ENCODE assay signal across 1 cellular context in genomic region chr14:77041837-77042557, GRCh38.
TF ChIP-seq lines count a peak whose summit lies in the region.

No MANE protein-coding gene starts in this region.

TF ChIP-seq in K562, 482 proteins besides CTCF, POLR2A, EP300 and RAD21 (continued from another document and continues in another):
- TF ChIP-seq CEBPZ (IDR thresholded peaks at IDR 0.05; ENCODE audit: borderline replicate concordance, low read depth, low read length): no peak
- no peak for TF ChIP-seq NCOR1 (IDR thresholded peaks at IDR 0.05)
- no peak for TF ChIP-seq MEIS2 (IDR thresholded peaks at IDR 0.05; ENCODE audit: partially characterized antibody)
- TF ChIP-seq HMG20A (CRISPR knock-in tag; conservative IDR thresholded peaks at IDR 0.05): no peak
- TF ChIP-seq, protein P1, sequence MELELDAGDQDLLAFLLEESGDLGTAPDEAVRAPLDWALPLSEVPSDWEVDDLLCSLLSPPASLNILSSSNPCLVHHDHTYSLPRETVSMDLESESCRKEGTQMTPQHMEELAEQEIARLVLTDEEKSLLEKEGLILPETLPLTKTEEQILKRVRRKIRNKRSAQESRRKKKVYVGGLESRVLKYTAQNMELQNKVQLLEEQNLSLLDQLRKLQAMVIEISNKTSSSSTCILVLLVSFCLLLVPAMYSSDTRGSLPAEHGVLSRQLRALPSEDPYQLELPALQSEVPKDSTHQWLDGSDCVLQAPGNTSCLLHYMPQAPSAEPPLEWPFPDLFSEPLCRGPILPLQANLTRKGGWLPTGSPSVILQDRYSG (tag; conservative IDR thresholded peaks at IDR 0.05; ENCODE audit: low read depth): 0 out of 2 replicates have a peak, but pooled peaks have one; percentile 52
- TF ChIP-seq L3MBTL2 (IDR thresholded peaks at IDR 0.05): peak; percentile 66
- TF ChIP-seq CXXC5 (CRISPR knock-in tag; IDR thresholded peaks at IDR 0.05): 0 out of 2 replicates have a peak, but pooled peaks have one; percentile 6
- peak; percentile 44; the same call in 1 of the 2 replicates for TF ChIP-seq ZNF395 (CRISPR knock-in tag; IDR thresholded peaks at IDR 0.05)
- TF ChIP-seq PHF20 (IDR thresholded peaks at IDR 0.05; ENCODE audit: partially characterized antibody): no peak
- TF ChIP-seq RHOXF2B (CRISPR knock-in tag; conservative IDR thresholded peaks at IDR 0.05): no peak
- peak; percentile 65 for TF ChIP-seq VEZF1 (CRISPR knock-in tag; IDR thresholded peaks at IDR 0.05)
- TF ChIP-seq, protein P2, sequence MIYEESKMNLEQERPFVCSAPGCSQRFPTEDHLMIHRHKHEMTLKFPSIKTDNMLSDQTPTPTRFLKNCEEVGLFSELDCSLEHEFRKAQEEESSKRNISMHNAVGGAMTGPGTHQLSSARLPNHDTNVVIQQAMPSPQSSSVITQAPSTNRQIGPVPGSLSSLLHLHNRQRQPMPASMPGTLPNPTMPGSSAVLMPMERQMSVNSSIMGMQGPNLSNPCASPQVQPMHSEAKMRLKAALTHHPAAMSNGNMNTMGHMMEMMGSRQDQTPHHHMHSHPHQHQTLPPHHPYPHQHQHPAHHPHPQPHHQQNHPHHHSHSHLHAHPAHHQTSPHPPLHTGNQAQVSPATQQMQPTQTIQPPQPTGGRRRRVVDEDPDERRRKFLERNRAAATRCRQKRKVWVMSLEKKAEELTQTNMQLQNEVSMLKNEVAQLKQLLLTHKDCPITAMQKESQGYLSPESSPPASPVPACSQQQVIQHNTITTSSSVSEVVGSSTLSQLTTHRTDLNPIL (CRISPR knock-in tag; IDR thresholded peaks at IDR 0.05): no peak
- no peak for TF ChIP-seq DPF2 (IDR thresholded peaks at IDR 0.05)
- TF ChIP-seq ZNF316 (IDR thresholded peaks at IDR 0.05): no peak
- no peak for TF ChIP-seq NCOA6 (IDR thresholded peaks at IDR 0.05)
- TF ChIP-seq CREB1 (IDR thresholded peaks at IDR 0.05): no peak
- no peak for TF ChIP-seq CREB1 (CRISPR knock-in tag; IDR thresholded peaks at IDR 0.05)
- TF ChIP-seq, protein P3, sequence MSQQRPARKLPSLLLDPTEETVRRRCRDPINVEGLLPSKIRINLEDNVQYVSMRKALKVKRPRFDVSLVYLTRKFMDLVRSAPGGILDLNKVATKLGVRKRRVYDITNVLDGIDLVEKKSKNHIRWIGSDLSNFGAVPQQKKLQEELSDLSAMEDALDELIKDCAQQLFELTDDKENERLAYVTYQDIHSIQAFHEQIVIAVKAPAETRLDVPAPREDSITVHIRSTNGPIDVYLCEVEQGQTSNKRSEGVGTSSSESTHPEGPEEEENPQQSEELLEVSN (IDR thresholded peaks at IDR 0.05; ENCODE audit: borderline replicate concordance in 1 of 2, extremely low read depth in 1 of 2, insufficient read depth in 1 of 2, insufficient read length in 1 of 2, low read depth in 1 of 2, low read length in 1 of 2, poor library complexity in 1 of 2, severe bottlenecking in 1 of 2): peak; percentile 8 to 14
- no peak for TF ChIP-seq SREBF1 (IDR thresholded peaks at IDR 0.05; ENCODE audit: borderline replicate concordance, low read depth, low read length)
- no peak for TF ChIP-seq CTBP1 (IDR thresholded peaks at IDR 0.05; ENCODE audit: borderline replicate concordance)
- no peak for TF ChIP-seq FOXO4 (CRISPR knock-in tag; IDR thresholded peaks at IDR 0.05)
- no peak for TF ChIP-seq KAT8 (IDR thresholded peaks at IDR 0.05; ENCODE audit: low read depth)
- TF ChIP-seq ZNF589 (CRISPR knock-in tag; IDR thresholded peaks at IDR 0.05; ENCODE audit: low read depth): peak; percentile 77; the same call in 1 of the 2 replicates
- TF ChIP-seq ZNF41 (CRISPR knock-in tag; conservative IDR thresholded peaks at IDR 0.05): no peak
- TF ChIP-seq, protein P4, sequence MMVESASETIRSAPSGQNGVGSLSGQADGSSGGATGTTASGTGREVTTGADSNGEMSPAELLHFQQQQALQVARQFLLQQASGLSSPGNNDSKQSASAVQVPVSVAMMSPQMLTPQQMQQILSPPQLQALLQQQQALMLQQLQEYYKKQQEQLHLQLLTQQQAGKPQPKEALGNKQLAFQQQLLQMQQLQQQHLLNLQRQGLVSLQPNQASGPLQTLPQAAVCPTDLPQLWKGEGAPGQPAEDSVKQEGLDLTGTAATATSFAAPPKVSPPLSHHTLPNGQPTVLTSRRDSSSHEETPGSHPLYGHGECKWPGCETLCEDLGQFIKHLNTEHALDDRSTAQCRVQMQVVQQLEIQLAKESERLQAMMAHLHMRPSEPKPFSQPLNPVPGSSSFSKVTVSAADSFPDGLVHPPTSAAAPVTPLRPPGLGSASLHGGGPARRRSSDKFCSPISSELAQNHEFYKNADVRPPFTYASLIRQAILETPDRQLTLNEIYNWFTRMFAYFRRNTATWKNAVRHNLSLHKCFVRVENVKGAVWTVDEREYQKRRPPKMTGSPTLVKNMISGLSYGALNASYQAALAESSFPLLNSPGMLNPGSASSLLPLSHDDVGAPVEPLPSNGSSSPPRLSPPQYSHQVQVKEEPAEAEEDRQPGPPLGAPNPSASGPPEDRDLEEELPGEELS (CRISPR knock-in tag; IDR thresholded peaks at IDR 0.05; ENCODE audit: borderline replicate concordance): no peak
- TF ChIP-seq SMAD4 (CRISPR knock-in tag; conservative IDR thresholded peaks at IDR 0.05): 0 out of 2 replicates have a peak, but pooled peaks have one; percentile 23
- no peak for TF ChIP-seq CHD2 (IDR thresholded peaks at IDR 0.05; ENCODE audit: low read depth, low read length)
- TF ChIP-seq TGIF2 (CRISPR knock-in tag; IDR thresholded peaks at IDR 0.05): no peak
- TF ChIP-seq C11orf30 (IDR thresholded peaks at IDR 0.05; ENCODE audit: low read depth): no peak
- no peak for TF ChIP-seq RBM15 (IDR thresholded peaks at IDR 0.05; ENCODE audit: insufficient read depth, low read length)
- no peak for TF ChIP-seq RB1 (IDR thresholded peaks at IDR 0.05; ENCODE audit: low read depth)
- TF ChIP-seq HES1 (IDR thresholded peaks at IDR 0.05; ENCODE audit: low read depth): no peak
- 0 out of 2 replicates have a peak, but pooled peaks have one; percentile 16 for TF ChIP-seq CUX1 (CRISPR knock-in tag; IDR thresholded peaks at IDR 0.05)
- no peak for TF ChIP-seq THAP12 (CRISPR knock-in tag; IDR thresholded peaks at IDR 0.05)
- no peak for TF ChIP-seq NFXL1 (CRISPR knock-in tag; IDR thresholded peaks at IDR 0.05)
